8 cellular contexts compared by ENCODE assay signal in the genomic region with DNA sequence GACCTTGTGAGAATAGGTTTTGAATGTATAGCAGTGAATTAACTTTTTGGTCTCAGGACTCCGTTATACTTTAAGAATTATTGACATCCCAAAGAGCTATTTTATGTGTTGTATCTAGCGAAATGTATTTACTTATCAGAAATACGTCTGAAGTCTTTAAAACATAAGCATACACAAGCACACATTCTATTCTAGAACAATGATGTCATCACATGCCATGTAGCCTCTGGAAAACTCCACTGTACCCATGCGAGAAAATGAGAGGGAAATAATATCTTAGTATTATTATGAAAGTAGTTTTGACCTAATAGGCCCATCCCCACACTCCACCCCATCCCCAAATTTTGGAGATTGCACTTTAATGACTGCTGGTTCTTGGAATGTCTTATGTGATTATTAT. TPM values are rescaled to one million over a fixed set of nuclear protein-coding genes. Genes with fewer than 3 reads are reported as not detected.
DNase-seq lines count a peak whose midpoint lies in the region.

No MANE protein-coding gene starts in this region.

- H3K4me3 Mint-ChIP-seq in activated CD4-positive, alpha-beta T cell treated with anti-CD3 and anti-CD28 coated beads, Interleukin-2, amount 10 ng/mL, durations not matched to agents 24 days and 14 days = peak overlapping the region; percentile 88

- peak; percentile 27 for DNase-seq in activated CD4-positive, alpha-beta T cell treated with anti-CD3 and anti-CD28 coated beads, Interleukin-2, amount 10 ng/mL, durations not matched to agents 24 days and 14 days
- DNase-seq in activated CD4-positive, alpha-beta T cell treated with anti-CD3 and anti-CD28 coated beads for 48 hours = no peak
- DNase-seq in adipocyte (ENCODE audit: low read depth) = peak; percentile 70
- peak; percentile 70 for DNase-seq in iris pigment epithelial cell (ENCODE audit: low read depth)
- peak; percentile 15 for DNase-seq in superior temporal gyrus (ENCODE audit: extremely low spot score)
- no peak for DNase-seq in ureter (ENCODE audit: low spot score)
- DNase-seq in activated naive CD4-positive, alpha-beta T cell (lab: John Stamatoyannopoulos, UW) = no peak
- DNase-seq in RPMI8226 = no peak

- H3K27ac Mint-ChIP-seq in activated CD4-positive, alpha-beta T cell treated with anti-CD3 and anti-CD28 coated beads, Interleukin-2, amount 10 ng/mL, durations not matched to agents 24 days and 14 days = no peak overlapping the region

- peaks cover 27% of the 10 kb centered on the region for H3K4me1 ChIP-seq in adipocyte (ENCODE audit: control insufficient read depth, insufficient read depth, low read length)

- H3K4me1 Mint-ChIP-seq in activated CD4-positive, alpha-beta T cell treated with anti-CD3 and anti-CD28 coated beads, Interleukin-2, amount 10 ng/mL, durations not matched to agents 24 days and 14 days = peaks cover 60% of the 10 kb centered on the region

- peaks cover 40% of the 10 kb centered on the region for H3K36me3 ChIP-seq in adipocyte (ENCODE audit: control insufficient read depth, insufficient read depth, low read length, severe bottlenecking)

- H3K4me3 ChIP-seq in adipocyte (ENCODE audit: low read length) = peak overlapping the region; percentile 99

- intact Hi-C loops in activated CD4-positive, alpha-beta T cell treated with anti-CD3 and anti-CD28 coated beads, Interleukin-2, amount 10 ng/mL, durations not matched to agents 24 days and 14 days (cut with micrococcal nuclease) = loop anchor here (5.0 kb wide), 1 partner anchor 1044 kb away; no protein-coding TSS in a partner anchor

- H3K9me3 ChIP-seq in adipocyte (ENCODE audit: control insufficient read depth, low read length) = no peaks in the 10 kb centered on the region

- no peaks in the 10 kb centered on the region for H3K9me3 Mint-ChIP-seq in activated CD4-positive, alpha-beta T cell treated with anti-CD3 and anti-CD28 coated beads, Interleukin-2, amount 10 ng/mL, durations not matched to agents 24 days and 14 days

- no peaks in the 10 kb centered on the region for H3K27me3 ChIP-seq in adipocyte (replicated peaks; ENCODE audit: control insufficient read depth, insufficient read depth, low read length)

- H3K9ac ChIP-seq in adipocyte (ENCODE audit: low read length) = peak overlapping the region; percentile 99

- H3K36me3 Mint-ChIP-seq in activated CD4-positive, alpha-beta T cell treated with anti-CD3 and anti-CD28 coated beads, Interleukin-2, amount 10 ng/mL, durations not matched to agents 24 days and 14 days (ENCODE audit: low read depth) = peaks cover 43% of the 10 kb centered on the region

- H3K27me3 Mint-ChIP-seq in activated CD4-positive, alpha-beta T cell treated with anti-CD3 and anti-CD28 coated beads, Interleukin-2, amount 10 ng/mL, durations not matched to agents 24 days and 14 days = no peaks in the 10 kb centered on the region

RNA-seq across cellular contexts. Expression of a gene that starts 1.5 kb away (rescaled TPM):
- 54.5 and 55.4 TPM in 2 replicates for total RNA-seq in activated CD4-positive, alpha-beta T cell treated with anti-CD3 and anti-CD28 coated beads, Interleukin-2, amount 10 ng/mL, durations not matched to agents 24 days and 14 days
- total RNA-seq in ureter = 75.8 TPM

Comparison
In these comparisons a context has a peak if more than half of its experiments do, and no peak if none do; other contexts are left out.
1. DNase-seq: peak in activated CD4-positive, alpha-beta T cell treated with anti-CD3 and anti-CD28 coated beads, Interleukin-2, amount 10 ng/mL, durations not matched to agents 24 days and 14 days (single experiment), adipocyte (single experiment), iris pigment epithelial cell (single experiment) and superior temporal gyrus (single experiment); none in activated CD4-positive, alpha-beta T cell treated with anti-CD3 and anti-CD28 coated beads for 48 hours (single experiment), ureter (single experiment), activated naive CD4-positive, alpha-beta T cell (0 of 4) and RPMI8226 (single experiment).